Comparison of ENCODE assay signal across 20 cellular contexts in genomic region chr5:172530835-172531703, GRCh38.
A peak's percentile ranks its signal among the peaks of the same experiment; 100 is the strongest.
DNase-seq lines count a peak whose midpoint lies in the region; ATAC-seq and TF ChIP-seq lines count a peak whose summit lies in the region.
"Had no signal": no experiment of that assay in that cellular context is flagged by ENCODE, and none has a peak within 500 bp of the region (broad histone marks: within the 10 kb centered on the region; RNA-seq: fewer than 3 reads in every experiment).

No MANE protein-coding gene starts in this region.

- no peak for TF ChIP-seq EP300 in sigmoid colon (IDR thresholded peaks at IDR 0.05)

- H3K4me1 ChIP-seq in sigmoid colon, result peaks cover 0 to 60% (median 36%) of the 10 kb centered on the region in 4 donors
- H3K4me1 ChIP-seq: BE2C had no signal

- H3K27me3 ChIP-seq in sigmoid colon, result no peaks in the 10 kb centered on the region
- H3K27me3 ChIP-seq: BE2C, pancreas, tibial nerve had no signal

- no peaks in the 10 kb centered on the region for H3K36me3 Mint-ChIP-seq in activated T-helper 17 cell treated with anti-CD3 and anti-CD28 coated beads, Interleukin-2, amount 50 U/mL, for 72 hours (ENCODE audit: low read depth)
- H3K36me3 Mint-ChIP-seq: activated naive CD4-positive, alpha-beta T cell treated with anti-CD3 and anti-CD28 coated beads, Interleukin-2, amount 50 U/mL, for 24 hours; IgD-negative memory B cell had no signal

- in situ Hi-C loops in GM13976 (cut with MboI; ENCODE audit: low sequenced_read_pairs, unreplicated experiment), result no loop called here

- H3K9me3 ChIP-seq in sigmoid colon, result no peaks in the 10 kb centered on the region
- H3K9me3 ChIP-seq: BE2C, pancreas, tibial nerve had no signal

- no peak overlapping the region for H3K4me3 Mint-ChIP-seq in activated T-helper 17 cell treated with anti-CD3 and anti-CD28 coated beads, Interleukin-2, amount 50 U/mL, for 72 hours
- H3K4me3 Mint-ChIP-seq: activated CD4-positive, alpha-beta T cell treated with anti-CD3 and anti-CD28 coated beads, Interleukin-2, amount 10 ng/mL, durations not matched to agents 7 days and 5 days; activated naive CD4-positive, alpha-beta T cell treated with anti-CD3 and anti-CD28 coated beads, Interleukin-2, amount 50 U/mL, for 24 hours; activated T-cell treated with anti-CD3 and anti-CD28 coated beads, Interleukin-2, amount 50 U/mL, for 24 hours; IgD-negative memory B cell had no signal

- peaks cover 15% of the 10 kb centered on the region for H3K27me3 Mint-ChIP-seq in activated T-helper 17 cell treated with anti-CD3 and anti-CD28 coated beads, Interleukin-2, amount 50 U/mL, for 72 hours

- H3K27ac ChIP-seq in sigmoid colon, result no peak overlapping the region
- H3K27ac ChIP-seq: pancreas, tibial nerve had no signal

- H3K36me3 ChIP-seq in sigmoid colon, result no peaks in the 10 kb centered on the region
- H3K36me3 ChIP-seq: BE2C, pancreas, tibial nerve had no signal

- WGBS in sigmoid colon, 2 donors, result 80 to 82% methylated on average over 13 of the region's 13 CpGs

- peak; percentile 34 for ATAC-seq in activated T-helper 17 cell treated with anti-CD3 and anti-CD28 coated beads, Interleukin-2, amount 50 U/mL, for 72 hours (replicated peaks)
- no peak for ATAC-seq in GM19452 (IDR thresholded peaks at IDR 0.05; ENCODE audit: unreplicated experiment)
- ATAC-seq: pancreas; stimulated activated naive CD8-positive, alpha-beta T cell treated with anti-CD3 and anti-CD28 coated beads, Interleukin-15, Interleukin-2, amounts not matched to agents 100 U/mL and 50 U/mL, for 24 hours had no signal

- no peaks in the 10 kb centered on the region for H3K4me1 Mint-ChIP-seq in activated T-helper 17 cell treated with anti-CD3 and anti-CD28 coated beads, Interleukin-2, amount 50 U/mL, for 72 hours
- H3K4me1 Mint-ChIP-seq: activated CD4-positive, alpha-beta T cell treated with anti-CD3 and anti-CD28 coated beads, Interleukin-2, amount 10 ng/mL, durations not matched to agents 7 days and 5 days had no signal

- H3K4me3 ChIP-seq in sigmoid colon, result no peak overlapping the region
- H3K4me3 ChIP-seq: pancreas, tibial nerve had no signal

- H3K27ac Mint-ChIP-seq in activated T-helper 17 cell treated with anti-CD3 and anti-CD28 coated beads, Interleukin-2, amount 50 U/mL, for 72 hours, result no peak overlapping the region
- H3K27ac Mint-ChIP-seq: activated CD4-positive, alpha-beta T cell treated with anti-CD3 and anti-CD28 coated beads, Interleukin-2, amount 10 ng/mL, durations not matched to agents 7 days and 5 days; activated naive CD4-positive, alpha-beta T cell treated with anti-CD3 and anti-CD28 coated beads, Interleukin-2, amount 50 U/mL, for 24 hours; activated T-cell treated with anti-CD3 and anti-CD28 coated beads, Interleukin-2, amount 50 U/mL, for 24 hours; IgD-negative memory B cell had no signal

- TF ChIP-seq CTCF in GM13976 (IDR thresholded peaks at IDR 0.05; ENCODE audit: borderline replicate concordance, control extremely low read depth, extremely low read depth, insufficient read depth, missing control alignments) (no peak), sigmoid colon (IDR thresholded peaks at IDR 0.05) (no peak), GM20000 (IDR thresholded peaks at IDR 0.05; ENCODE audit: extremely low read depth, missing control alignments) (no peak)

- peak; percentile 47 for DNase-seq in SIG-M5 treated with dmso at 0.1 percent for 504 hours (lab: John Stamatoyannopoulos, UW; ENCODE audit: unreplicated experiment)
- DNase-seq in SIG-M5 (lab: John Stamatoyannopoulos, UW), result no peak
- peak; percentile 38 for DNase-seq in GM13976 (ENCODE audit: low spot score)
- DNase-seq in sigmoid colon, result peak; percentile 42
- DNase-seq in RPMI8226, result no peak
- no peak for DNase-seq in GM20000 (ENCODE audit: low spot score)
- DNase-seq: activated CD4-positive, alpha-beta T cell treated with anti-CD3 and anti-CD28 coated beads, Interleukin-2, amount 10 ng/mL, durations not matched to agents 7 days and 5 days; activated T-cell treated with anti-CD3 and anti-CD28 coated beads, Interleukin-2, amount 50 U/mL, for 24 hours; BE2C; mammary epithelial cell; NCI-H187 treated with DMSO at 0.1 percent for 48 hours; NCI-H226; pancreas; stimulated activated CD4-positive, alpha-beta T cell treated with anti-CD3 and anti-CD28 coated beads, Interleukin-2, amount 100 ng/mL, for 24 hours; stimulated activated naive CD8-positive, alpha-beta T cell treated with anti-CD3 and anti-CD28 coated beads, Interleukin-15, Interleukin-2, amounts not matched to agents 100 U/mL and 50 U/mL, for 24 hours had no signal

- H3K9me3 Mint-ChIP-seq in activated T-helper 17 cell treated with anti-CD3 and anti-CD28 coated beads, Interleukin-2, amount 50 U/mL, for 72 hours, result peaks cover 5% of the 10 kb centered on the region
- H3K9me3 Mint-ChIP-seq: activated CD4-positive, alpha-beta T cell treated with anti-CD3 and anti-CD28 coated beads, Interleukin-2, amount 10 ng/mL, durations not matched to agents 7 days and 5 days; activated naive CD4-positive, alpha-beta T cell treated with anti-CD3 and anti-CD28 coated beads, Interleukin-2, amount 50 U/mL, for 24 hours had no signal

- intact Hi-C loops in sigmoid colon (cut with DNase I), result no loop called here

- TF ChIP-seq POLR2A in sigmoid colon (IDR thresholded peaks at IDR 0.05), result no peak

Comparison
In these comparisons a context has a peak if more than half of its experiments do, and no peak if none do; other contexts are left out.
1. DNase-seq: peak in SIG-M5 treated with dmso at 0.1 percent for 504 hours (single experiment), GM13976 (single experiment) and sigmoid colon (single experiment); none in SIG-M5 (single experiment), RPMI8226 (single experiment) and GM20000 (single experiment).